8 cellular contexts compared by ENCODE assay signal in the genomic region with DNA sequence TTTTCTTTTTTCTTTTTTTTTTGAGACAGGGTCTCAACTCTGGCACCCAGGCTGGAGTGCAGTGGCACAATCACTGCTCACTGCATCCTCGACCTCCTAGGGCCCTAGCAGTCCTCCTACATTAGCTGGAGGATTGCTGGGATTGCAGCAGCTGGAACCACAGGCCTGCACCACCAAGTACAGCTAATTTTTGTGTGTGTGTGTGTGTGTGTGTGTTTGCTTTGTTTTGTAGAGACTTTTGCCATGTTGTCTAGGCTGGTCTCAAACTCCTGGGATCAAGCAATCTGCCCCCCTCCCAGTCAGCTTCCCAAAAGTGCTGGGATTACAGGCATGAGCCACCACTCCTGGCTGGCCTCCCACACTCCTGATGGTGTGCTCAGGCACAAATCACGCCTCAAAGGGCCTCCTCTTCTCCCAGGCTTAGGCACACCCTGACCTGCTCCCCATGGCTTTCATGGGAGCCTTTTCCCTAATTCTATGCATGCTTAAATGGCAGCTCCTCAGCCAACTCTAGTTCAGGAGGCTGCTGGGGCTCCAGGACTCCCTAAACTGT. TPM values are rescaled to one million over a fixed set of nuclear protein-coding genes. Genes with fewer than 3 reads are reported as not detected.
DNase-seq lines count a peak whose midpoint lies in the region; ATAC-seq and TF ChIP-seq lines count a peak whose summit lies in the region.

No MANE protein-coding gene starts in this region.

- peak overlapping the region; percentile 1; the same call in 1 of the 2 replicates for H3K4me2 ChIP-seq in IMR-90 (ENCODE audit: low read depth, low read length)

- H3K9me3 Mint-ChIP-seq in stimulated activated naive CD8-positive, alpha-beta T cell treated with anti-CD3 and anti-CD28 coated beads, Interleukin-15, amount 100 ng/mL, for 72 hours, result no peaks in the 10 kb centered on the region

- H3K27ac Mint-ChIP-seq in stimulated activated naive CD8-positive, alpha-beta T cell treated with anti-CD3 and anti-CD28 coated beads, Interleukin-15, amount 100 ng/mL, for 72 hours, result peak overlapping the region in 1 of 2 donors; percentile 68

- peak overlapping the region; percentile 81 for H2BK5ac ChIP-seq in IMR-90 (ENCODE audit: low read depth, low read length, poor library complexity, severe bottlenecking)

- peaks cover 50% of the 10 kb centered on the region for H3K4me1 Mint-ChIP-seq in stimulated activated naive CD8-positive, alpha-beta T cell treated with anti-CD3 and anti-CD28 coated beads, Interleukin-15, amount 100 ng/mL, for 72 hours

- no TSS peak for BruUV-seq in IMR-90 (replicated peaks; lab: Mats Ljungman, UMichigan)

- POLR2A ChIA-PET in IMR-90 (lab: Charles Lee; ENCODE audit: unreplicated experiment), result interaction anchor here (1.5 kb wide), 1 partner anchor 11 kb away, joined by 4 read pairs; no protein-coding TSS in a partner anchor

- peak overlapping the region; percentile 76 to 86 for H3K4me3 Mint-ChIP-seq in stimulated activated naive CD8-positive, alpha-beta T cell treated with anti-CD3 and anti-CD28 coated beads, Interleukin-15, amount 100 ng/mL, for 72 hours

- TF ChIP-seq RAD21 in IMR-90 (IDR thresholded peaks at IDR 0.05; ENCODE audit: low read length), result no peak

- H4K20me1 ChIP-seq in IMR-90 (ENCODE audit: insufficient read depth, low read length), result no peaks in the 10 kb centered on the region

- ATAC-seq in IMR-90 (ENCODE audit: low read depth) (no peak), HG02970 (IDR thresholded peaks at IDR 0.05; ENCODE audit: low FRiP score, unreplicated experiment) (no peak), HG02678 (IDR thresholded peaks at IDR 0.05; ENCODE audit: unreplicated experiment) (no peak), HG02642 (IDR thresholded peaks at IDR 0.05; ENCODE audit: poor library complexity, unreplicated experiment) (no peak), HG03175 (IDR thresholded peaks at IDR 0.05; ENCODE audit: unreplicated experiment) (no peak)
- no peak for ATAC-seq in stimulated activated naive CD8-positive, alpha-beta T cell treated with anti-CD3 and anti-CD28 coated beads, Interleukin-15, amount 100 ng/mL, for 72 hours

- peak overlapping the region; percentile 23 for H2AFZ ChIP-seq in IMR-90 (replicated peaks; ENCODE audit: low read length, poor library complexity)

- peak overlapping the region; percentile 32 for H3K18ac ChIP-seq in IMR-90 (ENCODE audit: low read depth, low read length)

- H3K27ac ChIP-seq in IMR-90 (ENCODE audit: insufficient read depth, low read length), result peak overlapping the region; percentile 95
- no peak overlapping the region for H3K27ac ChIP-seq in iPS-20b (ENCODE audit: low read length)

- H3K79me1 ChIP-seq in IMR-90 (ENCODE audit: low read depth in 1 of 2, low read length in 2 of 2), result peaks cover 8 to 30% of the 10 kb centered on the region in 2 experiments; a peak in 3 of 4 replicates

- peak overlapping the region; percentile 50; the same call in 1 of the 2 replicates for H2BK120ac ChIP-seq in IMR-90 (ENCODE audit: low read depth, low read length)

- TF ChIP-seq POLR2A in IMR-90 (IDR thresholded peaks at IDR 0.05; ENCODE audit: low read depth, low read length), result no peak

- DNase-seq in IMR-90 (no peak), adipocyte (ENCODE audit: low read depth) (no peak)
- no peak for DNase-seq in stimulated activated naive CD8-positive, alpha-beta T cell treated with anti-CD3 and anti-CD28 coated beads, Interleukin-15, amount 100 ng/mL, for 72 hours

- no peak overlapping the region for H3K56ac ChIP-seq in IMR-90 (ENCODE audit: extremely low read depth, insufficient read depth, low read length)

- H3K27me3 ChIP-seq in IMR-90 (ENCODE audit: control insufficient read depth, insufficient read depth, low read length) (no peaks in the 10 kb centered on the region), adipocyte (replicated peaks; ENCODE audit: control insufficient read depth, insufficient read depth, low read length) (no peaks in the 10 kb centered on the region), iPS-20b (ENCODE audit: insufficient read depth, low read length) (peaks cover 26% of the 10 kb centered on the region)

- H2AK9ac ChIP-seq in IMR-90 (replicated peaks; ENCODE audit: low read depth, low read length, poor library complexity), result peak overlapping the region; percentile 91

- intact Hi-C loops in IMR-90 (cut with micrococcal nuclease), result no loop called here

- peaks cover 7% of the 10 kb centered on the region for H3K27me3 Mint-ChIP-seq in stimulated activated naive CD8-positive, alpha-beta T cell treated with anti-CD3 and anti-CD28 coated beads, Interleukin-15, amount 100 ng/mL, for 72 hours

- H3K4me3 ChIP-seq in IMR-90 (ENCODE audit: insufficient read depth, low read depth, low read length), result no peak overlapping the region
- peak overlapping the region; percentile 83 for H3K4me3 ChIP-seq in adipocyte (ENCODE audit: low read length)
- H3K4me3 ChIP-seq in iPS-20b (ENCODE audit: low read length), result peak overlapping the region; percentile 69; the same call in 1 of the 2 replicates

- in situ Hi-C loops in IMR-90 (cut with MboI; ENCODE audit: low sequenced_read_pairs), result no loop called here

- H2BK20ac ChIP-seq in IMR-90 (ENCODE audit: low read depth, low read length), result peak overlapping the region; percentile 16; the same call in 1 of the 2 replicates

- H4K8ac ChIP-seq in IMR-90 (ENCODE audit: low read depth in 2 of 2, low read length in 2 of 2), result peak overlapping the region; percentile 75 to 85

- peak overlapping the region; percentile 93 for H4K91ac ChIP-seq in IMR-90 (ENCODE audit: insufficient read depth, low read depth, low read length)

- dilution Hi-C loops in IMR-90 (cut with HindIII; ENCODE audit: low sequenced_read_pairs, unreplicated experiment), result no loop called here

- H3K4ac ChIP-seq in IMR-90 (ENCODE audit: low read depth, low read length), result peak overlapping the region; percentile 79

- H3K23ac ChIP-seq in IMR-90 (ENCODE audit: low read depth, low read length), result peak overlapping the region; percentile 28

- peaks cover 26% of the 10 kb centered on the region for H3K4me1 ChIP-seq in IMR-90 (ENCODE audit: control insufficient read depth, insufficient read depth, low read length)
- H3K4me1 ChIP-seq in adipocyte (ENCODE audit: control insufficient read depth, insufficient read depth, low read length), result peaks cover 27% of the 10 kb centered on the region
- peaks cover 3% of the 10 kb centered on the region; the same call in 1 of the 2 replicates for H3K4me1 ChIP-seq in iPS-20b (ENCODE audit: insufficient read depth, low read length)

- H3K14ac ChIP-seq in IMR-90 (replicated peaks; ENCODE audit: low read depth, low read length), result peak overlapping the region; percentile 82

- peak overlapping the region; percentile 80; the same call in 1 of the 3 replicates for H2BK15ac ChIP-seq in IMR-90 (ENCODE audit: low read depth, low read length)

- TF ChIP-seq CTCF in IMR-90 (conservative IDR thresholded peaks at IDR 0.05; ENCODE audit: low read depth, low read length), result no peak

- peak overlapping the region; percentile 94 for H2AK5ac ChIP-seq in IMR-90 (ENCODE audit: low read depth, low read length)

- H3K9me3 ChIP-seq in IMR-90 (ENCODE audit: control insufficient read depth, insufficient read depth, low read length), result no peaks in the 10 kb centered on the region
- H3K9me3 ChIP-seq in adipocyte (ENCODE audit: control insufficient read depth, low read length), result no peaks in the 10 kb centered on the region
- peaks cover 8% of the 10 kb centered on the region for H3K9me3 ChIP-seq in iPS-20b (ENCODE audit: insufficient read depth, low read depth, low read length)

- no CpG with 5 or more reads among the region's 2 CpGs for WGBS in IMR-90 (ENCODE audit: extremely low coverage in 2 of 2, insufficient read length in 1 of 2), 2 experiments

- H3K36me3 ChIP-seq in IMR-90 (ENCODE audit: control insufficient read depth, insufficient read depth, low read length) (peaks cover 4% of the 10 kb centered on the region; the same call in 1 of the 2 replicates), adipocyte (ENCODE audit: control insufficient read depth, insufficient read depth, low read length, severe bottlenecking) (no peaks in the 10 kb centered on the region), iPS-20b (ENCODE audit: insufficient read depth, low read depth, low read length) (no peaks in the 10 kb centered on the region)

- CTCF ChIA-PET in IMR-90 (lab: Yijun Ruan, JAX), result no interaction called here

- H4K5ac ChIP-seq in IMR-90 (ENCODE audit: low read depth, low read length), result peak overlapping the region; percentile 59

- peaks cover 18% of the 10 kb centered on the region for H3K9me1 ChIP-seq in IMR-90 (ENCODE audit: insufficient read depth, low read length)

- H3K9ac ChIP-seq in IMR-90 (ENCODE audit: low read depth, low read length), result peak overlapping the region; percentile 87
- H3K9ac ChIP-seq in adipocyte (ENCODE audit: low read length), result peak overlapping the region; percentile 89
- no peak overlapping the region for H3K9ac ChIP-seq in iPS-20b (ENCODE audit: low read depth, low read length)

TF ChIP-seq in IMR-90, 13 proteins besides CTCF, POLR2A, EP300 and RAD21 (continues in another document):
- no peak for TF ChIP-seq CHD1 (IDR thresholded peaks at IDR 0.05; ENCODE audit: low read depth, low read length)
- no peak for TF ChIP-seq MAFK (IDR thresholded peaks at IDR 0.05; ENCODE audit: low read depth, low read length)
- no peak for TF ChIP-seq USF2 (IDR thresholded peaks at IDR 0.05; ENCODE audit: low read depth, low read length)

RNA-seq across cellular contexts. Expression of gene FAM229A, which starts 9.4 kb away (rescaled TPM):
- total RNA-seq in IMR-90 (2012; rRNA removed), result 0.28 and 0.36 TPM in 2 replicates
- polyA plus RNA-seq in IMR-90 (2012; rRNA removed), result 3.9 and 4.3 TPM in 2 replicates
- polyA plus RNA-seq in IMR-90 (2012; cell fraction: cytosol; rRNA removed), result 0.64 and 1.4 TPM in 2 replicates
- polyA plus RNA-seq in IMR-90 (2012; cell fraction: nucleus; rRNA removed; ENCODE audit: low replicate concordance), result 73.8 and 94.1 TPM in 2 replicates

RNA-seq across cellular contexts. Expression of gene TSSK3, which starts 9.4 kb away (rescaled TPM):
- total RNA-seq in IMR-90 (2012; rRNA removed), result not detected in 2 replicates
- 0.24 and 0.96 TPM in 2 replicates for polyA plus RNA-seq in IMR-90 (2012; rRNA removed)
- 0.15 TPM in 1 of 2 replicates, not detected in the other for polyA plus RNA-seq in IMR-90 (2012; cell fraction: cytosol; rRNA removed)
- 1.7 and 2.9 TPM in 2 replicates for polyA plus RNA-seq in IMR-90 (2012; cell fraction: nucleus; rRNA removed; ENCODE audit: low replicate concordance)

RNA-seq across cellular contexts. Expression of gene MARCKSL1, which starts 16.9 kb away (rescaled TPM):
- total RNA-seq in IMR-90 (2012; rRNA removed), result 34.7 and 37.5 TPM in 2 replicates
- polyA plus RNA-seq in IMR-90 (2012; rRNA removed), result 199 and 218 TPM in 2 replicates
- polyA plus RNA-seq in IMR-90 (2012; cell fraction: cytosol; rRNA removed), result 217 and 260 TPM in 2 replicates
- polyA plus RNA-seq in IMR-90 (2012; cell fraction: nucleus; rRNA removed; ENCODE audit: low replicate concordance), result 68.1 and 74.1 TPM in 2 replicates

RNA-seq across cellular contexts. Expression of gene BSDC1, which starts 41.3 kb away (rescaled TPM):
- 50.8 and 60.4 TPM in 2 replicates for total RNA-seq in IMR-90 (2012; rRNA removed)
- 50.4 and 56.8 TPM in 2 replicates for polyA plus RNA-seq in IMR-90 (2012; rRNA removed)
- 31.5 and 48.4 TPM in 2 replicates for polyA plus RNA-seq in IMR-90 (2012; cell fraction: cytosol; rRNA removed)
- polyA plus RNA-seq in IMR-90 (2012; cell fraction: nucleus; rRNA removed; ENCODE audit: low replicate concordance), result 81.3 and 110 TPM in 2 replicates
